16 cellular contexts compared by ENCODE assay signal in genomic region chr20:17790308-17790707, GRCh38.
A peak's percentile ranks its signal among the peaks of the same experiment; 100 is the strongest.
DNase-seq lines count a peak whose midpoint lies in the region; TF ChIP-seq lines count a peak whose summit lies in the region.
"Had no signal": no experiment of that assay in that cellular context is flagged by ENCODE, and none has a peak within 500 bp of the region (broad histone marks: within the 10 kb centered on the region; RNA-seq: fewer than 3 reads in every experiment).

No MANE protein-coding gene starts in this region.

- no peaks in the 10 kb centered on the region for H3K27me3 Mint-ChIP-seq in mesothelial cell of epicardium (ENCODE audit: low read depth)
- H3K27me3 Mint-ChIP-seq in type B pancreatic cell, result no peaks in the 10 kb centered on the region

- no peaks in the 10 kb centered on the region for H3K36me3 Mint-ChIP-seq in mesothelial cell of epicardium
- no peaks in the 10 kb centered on the region for H3K36me3 Mint-ChIP-seq in type B pancreatic cell
- H3K36me3 Mint-ChIP-seq: CD8-positive, alpha-beta T cell had no signal

- H3K27ac Mint-ChIP-seq in mesothelial cell of epicardium (peak overlapping the region; percentile 16), type B pancreatic cell (no peak overlapping the region)
- H3K27ac Mint-ChIP-seq: B cell; CD8-positive, alpha-beta T cell; H9 had no signal

- intact Hi-C loops in posterior vena cava (cut with DNase I), result no loop called here

- in situ Hi-C loops in astrocyte of the cerebellum (cut with HindIII; ENCODE audit: low sequenced_read_pairs) (no loop called here), GM13976 (cut with MboI; ENCODE audit: low sequenced_read_pairs, unreplicated experiment) (no loop called here)

- H3K4me3 Mint-ChIP-seq in mesothelial cell of epicardium, result no peak overlapping the region
- H3K4me3 Mint-ChIP-seq in type B pancreatic cell, result no peak overlapping the region
- H3K4me3 Mint-ChIP-seq: B cell; CD8-positive, alpha-beta T cell; H9 had no signal

- H3K4me1 Mint-ChIP-seq in mesothelial cell of epicardium (peaks cover 10% of the 10 kb centered on the region), type B pancreatic cell (ENCODE audit: unreplicated experiment) (no peaks in the 10 kb centered on the region)
- H3K4me1 Mint-ChIP-seq: B cell had no signal

- peaks cover 4% of the 10 kb centered on the region for H3K9me3 Mint-ChIP-seq in mesothelial cell of epicardium
- H3K9me3 Mint-ChIP-seq in type B pancreatic cell, result no peaks in the 10 kb centered on the region
- H3K9me3 Mint-ChIP-seq: CD8-positive, alpha-beta T cell had no signal

- TF ChIP-seq CTCF in astrocyte of the cerebellum (IDR thresholded peaks at IDR 0.05; ENCODE audit: low read depth, low read length, missing control alignments) (no peak), mesothelial cell of epicardium (IDR thresholded peaks at IDR 0.05; ENCODE audit: unreplicated experiment) (no peak), type B pancreatic cell (conservative IDR thresholded peaks at IDR 0.05) (no peak), GM13976 (IDR thresholded peaks at IDR 0.05; ENCODE audit: borderline replicate concordance, control extremely low read depth, extremely low read depth, insufficient read depth, missing control alignments) (no peak)

- no peak overlapping the region for H3K4me3 ChIP-seq in astrocyte of the cerebellum (ENCODE audit: low read depth, low read length)
- H3K4me3 ChIP-seq: BLaER1 treated with 17β-estradiol and CSF1 and Interleukin-3, amounts not matched to agents 10 nM and 100 nM; GM12878 had no signal

- DNase-seq in ELF-1 (ENCODE audit: low read depth, low spot score), result peak; percentile 17
- peak; percentile 45 for DNase-seq in astrocyte of the cerebellum (ENCODE audit: low read depth)
- no peak for DNase-seq in mesothelial cell of epicardium (ENCODE audit: low spot score in 2 of 2, unreplicated experiment in 2 of 2)
- DNase-seq in posterior vena cava (ENCODE audit: low spot score), result peak; percentile 50
- no peak for DNase-seq in type B pancreatic cell (ENCODE audit: extremely low spot score, unreplicated experiment)
- no peak for DNase-seq in GM13976 (ENCODE audit: low spot score)
- no peak for DNase-seq in NCI-H446 (lab: John Stamatoyannopoulos, UW)
- no peak for DNase-seq in HuH-7.5 (ENCODE audit: low spot score)
- DNase-seq: Calu3; CD8-positive, alpha-beta T cell; DMS79 treated with DMSO at 0.1 percent for 48 hours; GOT3; H9 had no signal

Comparison
In these comparisons a context has a peak if more than half of its experiments do, and no peak if none do; other contexts are left out.
1. DNase-seq: peak in ELF-1 (single experiment), astrocyte of the cerebellum (single experiment) and posterior vena cava (single experiment); none in mesothelial cell of epicardium (0 of 2), type B pancreatic cell (single experiment), GM13976 (single experiment), NCI-H446 (0 of 2) and HuH-7.5 (single experiment).